ENCODE assay signal across 16 cellular contexts in the genomic region with DNA sequence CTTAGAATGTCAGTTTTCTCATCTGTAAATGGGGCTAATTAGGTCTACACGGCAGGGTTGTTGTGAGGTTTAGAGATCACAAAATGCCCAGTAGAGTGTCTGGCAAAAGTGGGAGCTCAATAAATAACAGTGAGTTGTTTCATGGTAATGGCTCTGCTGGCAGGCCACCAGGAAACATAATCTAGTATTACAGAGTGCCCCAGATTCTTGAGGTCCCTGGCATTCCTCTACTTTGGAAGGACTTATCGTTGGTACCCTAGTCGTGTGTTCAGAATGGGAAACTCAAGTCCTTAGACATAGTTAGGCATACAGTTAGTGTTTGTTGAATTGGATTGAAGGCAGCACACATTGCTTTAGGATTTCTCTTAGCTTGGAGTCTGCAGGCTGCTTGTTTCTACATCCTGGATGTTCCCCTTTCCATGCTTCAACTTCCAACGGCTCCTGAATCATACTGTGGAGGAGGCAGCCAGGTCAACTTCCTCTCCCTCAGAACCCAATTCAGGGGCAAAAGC.
A peak's percentile ranks its signal among the peaks of the same experiment; 100 is the strongest.
DNase-seq lines count a peak whose midpoint lies in the region; ATAC-seq, FAIRE-seq and TF ChIP-seq lines count a peak whose summit lies in the region.
"Had no signal": no experiment of that assay in that cellular context is flagged by ENCODE, and none has a peak within 500 bp of the region (broad histone marks: within the 10 kb centered on the region; RNA-seq: fewer than 3 reads in every experiment).

No MANE protein-coding gene starts in this region.

- intact Hi-C loops in Panc1 (cut with micrococcal nuclease; ENCODE audit: unreplicated experiment): no loop called here

- no peak overlapping the region for H3K27ac ChIP-seq in Panc1 (ENCODE audit: low read length)
- H3K27ac ChIP-seq: prostate gland had no signal

- 0 out of 2 replicates have a peak, but pooled peaks have one; percentile 48 for ATAC-seq in Panc1
- no peak for ATAC-seq in HG03342 (IDR thresholded peaks at IDR 0.05; ENCODE audit: unreplicated experiment)
- ATAC-seq: activated CD8-positive, alpha-beta T cell treated with anti-CD3 and anti-CD28 coated beads, Interleukin-2, amount 10 ng/mL, durations not matched to agents 7 days and 5 days had no signal

- DNase-seq in ELR (ENCODE audit: low read depth): peak; percentile 56
- DNase-seq in Panc1 (ENCODE audit: low read depth, low spot score): no peak
- peak; percentile 59 for DNase-seq in fibroblast of mammary gland (ENCODE audit: low read depth)
- peak; percentile 55 for DNase-seq in retinal pigment epithelial cell (ENCODE audit: low read depth)
- no peak for DNase-seq in stimulated activated CD4-positive, alpha-beta T cell treated with anti-CD3 and anti-CD28 coated beads, Interleukin-12 subunit alpha, Interleukin-12 subunit beta, amount 100 ng/mL, for 4 hours
- DNase-seq in frontal cortex (ENCODE audit: low spot score in 2 of 2): no peak
- no peak for DNase-seq in NCI-H345 (lab: John Stamatoyannopoulos, UW)
- DNase-seq: activated CD8-positive, alpha-beta T cell treated with anti-CD3 and anti-CD28 coated beads, Interleukin-2, amount 10 ng/mL, durations not matched to agents 7 days and 5 days; activated naive CD4-positive, alpha-beta T cell treated with anti-CD3 and anti-CD28 coated beads, Interleukin-2, amount 50 U/mL, for 16 hours; CD4-positive, CD25-positive, alpha-beta regulatory T cell; immature natural killer cell; NCI-H1694 treated with DMSO at 0.1 percent for 48 hours; NCI-H69; stimulated activated naive CD4-positive, alpha-beta T cell treated with Interleukin-2 at 50 U/mL for 16 hours had no signal

- H3K36me3 ChIP-seq in Panc1 (ENCODE audit: control insufficient read depth, insufficient read depth, low read length): no peaks in the 10 kb centered on the region
- H3K36me3 ChIP-seq: prostate gland had no signal

- in situ Hi-C loops in Panc1 (cut with HindIII; ENCODE audit: low pct_unique_long_range_greater_than_20kb, low sequenced_read_pairs): no loop called here

- no peaks in the 10 kb centered on the region for H3K27me3 ChIP-seq in Panc1 (ENCODE audit: control insufficient read depth, insufficient read depth, low read length)

- H3K4me3 ChIP-seq in Panc1 (ENCODE audit: low read depth in 2 of 2, low read length in 2 of 2): no peak overlapping the region
- H3K4me3 ChIP-seq in fibroblast of mammary gland (ENCODE audit: control insufficient read depth, low read depth, low read length): no peak overlapping the region
- no peak overlapping the region for H3K4me3 ChIP-seq in retinal pigment epithelial cell (ENCODE audit: low read length)
- H3K4me3 ChIP-seq: prostate gland had no signal

- FAIRE-seq in frontal cortex (lab: Jason Lieb, UNC): no peak

- CTCF ChIA-PET in Panc1 (lab: Charles Lee): no interaction called here

- TF ChIP-seq CTCF in Panc1 (IDR thresholded peaks at IDR 0.05): no peak
- TF ChIP-seq CTCF in fibroblast of mammary gland (conservative IDR thresholded peaks at IDR 0.05; ENCODE audit: control insufficient read depth, insufficient read depth, low read depth, low read length): no peak
- no peak for TF ChIP-seq CTCF in retinal pigment epithelial cell (conservative IDR thresholded peaks at IDR 0.05; ENCODE audit: low read depth, low read length)

- no TSS peak for BruUV-seq in Panc1 (replicated peaks; lab: Mats Ljungman, UMichigan)

- no peaks in the 10 kb centered on the region for H3K4me1 ChIP-seq in Panc1 (ENCODE audit: control insufficient read depth, insufficient read depth, low read length)
- H3K4me1 ChIP-seq: prostate gland had no signal

- POLR2A ChIA-PET in Panc1 (lab: Charles Lee): no interaction called here

- H3K9me3 ChIP-seq in Panc1 (ENCODE audit: control insufficient read depth, insufficient read depth, low read depth, low read length): no peaks in the 10 kb centered on the region
- H3K9me3 ChIP-seq: prostate gland had no signal

Comparison
In these comparisons a context has a peak if more than half of its experiments do, and no peak if none do; other contexts are left out.
1. DNase-seq: peak in ELR (single experiment), fibroblast of mammary gland (single experiment) and retinal pigment epithelial cell (single experiment); none in Panc1 (single experiment), stimulated activated CD4-positive, alpha-beta T cell treated with anti-CD3 and anti-CD28 coated beads, Interleukin-12 subunit alpha, Interleukin-12 subunit beta, amount 100 ng/mL, for 4 hours (single experiment), frontal cortex (0 of 2) and NCI-H345 (single experiment).